8 cellular contexts compared by ENCODE assay signal in genomic region chr10:47553214-47553859, GRCh38. TPM values are rescaled to one million over a fixed set of nuclear protein-coding genes. Genes with fewer than 3 reads are reported as not detected.
A peak's percentile ranks its signal among the peaks of the same experiment; 100 is the strongest.
DNase-seq lines count a peak whose midpoint lies in the region; ATAC-seq and TF ChIP-seq lines count a peak whose summit lies in the region.
"Not testable (repeated sequence)": the region's sequence is repeated elsewhere in the genome, so short reads cannot be mapped to it uniquely, and the experiment has no call there.

No MANE protein-coding gene starts in this region.

- H3K9ac ChIP-seq in adipocyte (ENCODE audit: low read length) (peak overlapping the region; percentile 93), trophoblast cell (ENCODE audit: low read length) (peak overlapping the region; percentile 72)

- peak in 1 of 2 donors; percentile 58 for TF ChIP-seq POLR2A in heart left ventricle (IDR thresholded peaks at IDR 0.05)

- WGBS in heart left ventricle, 4 donors = 0 to 2% (median 1%) methylated on average over 11 to 45 of the region's 60 CpGs
- no CpG with 5 or more reads among the region's 60 CpGs for WGBS in trophoblast cell (ENCODE audit: extremely low coverage, insufficient coverage, insufficient read length)

- peak overlapping the region; percentile 59 for H2AK5ac ChIP-seq in trophoblast cell (ENCODE audit: low read length)

- peak overlapping the region; percentile 55 to 88 (median 80) for H3K27ac ChIP-seq in heart left ventricle
- H3K27ac ChIP-seq in trophoblast cell (ENCODE audit: low read depth, low read length) = peak overlapping the region; percentile 80
- peak overlapping the region; percentile 84 to 92 for H3K27ac ChIP-seq in tibial artery

- not testable (repeated sequence) for H3K27me3 ChIP-seq in adipocyte (replicated peaks; ENCODE audit: control insufficient read depth, insufficient read depth, low read length); heart left ventricle; trophoblast cell (ENCODE audit: insufficient read depth, low read length); tibial artery

- H3K18ac ChIP-seq in trophoblast cell (ENCODE audit: low read length) = peak overlapping the region; percentile 98

- H3K79me1 ChIP-seq in trophoblast cell (ENCODE audit: low read length) = not testable (repeated sequence)

- peak overlapping the region; percentile 89 for H4K12ac ChIP-seq in trophoblast cell (ENCODE audit: low read depth, low read length)

- H2BK12ac ChIP-seq in trophoblast cell (ENCODE audit: low read length) = not testable (repeated sequence)

- peak overlapping the region; percentile 65 for H3K4ac ChIP-seq in trophoblast cell (ENCODE audit: low read depth, low read length)

- TF ChIP-seq CTCF in GM12875 (IDR thresholded peaks at IDR 0.05; ENCODE audit: borderline replicate concordance, insufficient read depth, low read depth, low read length); heart left ventricle (IDR thresholded peaks at IDR 0.05); tibial artery (IDR thresholded peaks at IDR 0.05): not testable (repeated sequence)

- intact Hi-C loops in heart left ventricle (cut with DNase I); tibial artery (cut with DNase I; ENCODE audit: low total_unique reads): not testable (repeated sequence)

- H2BK5ac ChIP-seq in trophoblast cell (ENCODE audit: low read depth, low read length, poor library complexity) = peak overlapping the region; percentile 36

- peak overlapping the region; percentile 92 for H4K91ac ChIP-seq in trophoblast cell (ENCODE audit: low read depth, low read length)

- H3K14ac ChIP-seq in trophoblast cell (ENCODE audit: low read length) = peak overlapping the region; percentile 68

- H4K8ac ChIP-seq in trophoblast cell (ENCODE audit: low read depth, low read length) = peak overlapping the region; percentile 96

- peak overlapping the region; percentile 29 for H3K4me2 ChIP-seq in trophoblast cell (ENCODE audit: low read length)

- H2AFZ ChIP-seq in trophoblast cell (ENCODE audit: insufficient read depth, low read length, poor library complexity) = peak overlapping the region; percentile 95

- H3K23ac ChIP-seq in trophoblast cell (ENCODE audit: low read length) = not testable (repeated sequence)

- not testable (repeated sequence) for H3K4me1 ChIP-seq in adipocyte (ENCODE audit: control insufficient read depth, insufficient read depth, low read length); heart left ventricle; trophoblast cell (ENCODE audit: control insufficient read depth in 1 of 2, insufficient read depth in 2 of 2, low read length in 2 of 2); tibial artery

- DNase-seq in NCI-H128 (lab: John Stamatoyannopoulos, UW; ENCODE audit: unreplicated experiment) (peak; percentile 24), SW480 (ENCODE audit: low spot score) (peak; percentile 74), adipocyte (ENCODE audit: low read depth) (peak; percentile 84), heart left ventricle (peak; percentile 81 to 90 (median 83)), trophoblast cell (peak; percentile 90 to 98), tibial artery (peak; percentile 79 to 89)

- not testable (repeated sequence) for H3K36me3 ChIP-seq in adipocyte (ENCODE audit: control insufficient read depth, insufficient read depth, low read length, severe bottlenecking); trophoblast cell (ENCODE audit: control insufficient read depth in 1 of 2, insufficient read depth in 2 of 2, low read length in 2 of 2); tibial artery
- peaks cover 0 to 12% (median 7%) of the 10 kb centered on the region in 9 donors for H3K36me3 ChIP-seq in heart left ventricle

- H2BK120ac ChIP-seq in trophoblast cell (ENCODE audit: insufficient read depth, low read length, poor library complexity) = peak overlapping the region; percentile 95

- H3K79me2 ChIP-seq in trophoblast cell (ENCODE audit: control insufficient read depth, insufficient read depth, low read length, poor library complexity) = not testable (repeated sequence)

- H3K9me3 ChIP-seq in adipocyte (ENCODE audit: control insufficient read depth, low read length); heart left ventricle; trophoblast cell (ENCODE audit: insufficient read depth, low read depth, low read length); tibial artery: not testable (repeated sequence)

- ATAC-seq in HG02763 (IDR thresholded peaks at IDR 0.05; ENCODE audit: unreplicated experiment) (peak; percentile 85), heart left ventricle (peak; percentile 89 to 96 (median 96))

- peak overlapping the region; percentile 69 for H3K4me3 ChIP-seq in GM12875 (ENCODE audit: low read depth, low read length)
- H3K4me3 ChIP-seq in adipocyte (ENCODE audit: low read length) = peak overlapping the region; percentile 91
- H3K4me3 ChIP-seq in heart left ventricle = peak overlapping the region; percentile 22 to 79 (median 67)
- peak overlapping the region; percentile 80 for H3K4me3 ChIP-seq in trophoblast cell (ENCODE audit: low read depth, low read length)
- peak overlapping the region; percentile 69 to 75 for H3K4me3 ChIP-seq in tibial artery

RNA-seq across cellular contexts. Expression of gene AGAP9, which starts 29.9 kb away (rescaled TPM):
- 1 to 10 TPM in 8 of 9 donors, under 1 TPM in 1; 0.64 to 7.4 (median 2.0) TPM for total RNA-seq in heart left ventricle
- 1 to 10 TPM; 1.9 to 8.1 TPM for polyA plus RNA-seq in heart left ventricle
- polyA plus RNA-seq in trophoblast cell (2013) = 5.6 and 5.7 TPM in 2 replicates

Comparison
In these comparisons a context has a peak if more than half of its experiments do, and no peak if none do; other contexts are left out.
1. Peak in every context shown above with its lines: DNase-seq, ATAC-seq, H3K4me3 ChIP-seq and H3K27ac ChIP-seq.
2. DNase-seq: peak in every context shown above with its lines; median percentile 94 in trophoblast cell; 84 in adipocyte; 84 in tibial artery; 83 in heart left ventricle; 74 in SW480; 24 in NCI-H128.